Comparison of ENCODE assay signal across 10 cellular contexts in genomic region chr3:129603561-129603942, GRCh38. TPM values are rescaled to one million over a fixed set of nuclear protein-coding genes. Genes with fewer than 3 reads are reported as not detected.
DNase-seq lines count a peak whose midpoint lies in the region; ATAC-seq and TF ChIP-seq lines count a peak whose summit lies in the region.
"Had no signal": no experiment of that assay in that cellular context is flagged by ENCODE, and none has a peak within 500 bp of the region (broad histone marks: within the 10 kb centered on the region; RNA-seq: fewer than 3 reads in every experiment).

No MANE protein-coding gene starts in this region.

- DNase-seq in HAP-1 (ENCODE audit: low spot score in 2 of 2) (no peak), ascending aorta (ENCODE audit: low spot score in 2 of 2) (no peak), DMS79 (lab: John Stamatoyannopoulos, UW) (no peak), NOMO-1 (lab: John Stamatoyannopoulos, UW; ENCODE audit: unreplicated experiment in 2 of 2) (no peak), OCI-LY7 (ENCODE audit: low spot score) (no peak), MG63 (no peak)
- DNase-seq in stimulated activated effector memory CD8-positive, alpha-beta T cell treated with anti-CD3 and anti-CD28 coated beads, Interleukin-12 subunit alpha, Interleukin-12 subunit beta, amount 100 ng/mL, for 72 hours (ENCODE audit: low spot score in 2 of 2), result no peak
- DNase-seq: GDM1, NCI-H526 had no signal

- no peak for ATAC-seq in stimulated activated effector memory CD8-positive, alpha-beta T cell treated with anti-CD3 and anti-CD28 coated beads, Interleukin-12 subunit alpha, Interleukin-12 subunit beta, amount 100 ng/mL, for 72 hours

- CTCF ChIA-PET in OCI-LY7 (lab: Charles Lee; ENCODE audit: unreplicated experiment), result no interaction called here

- H3K9me2 ChIP-seq in OCI-LY7 (ENCODE audit: insufficient read depth, low read length), result no peaks in the 10 kb centered on the region

- BruUV-seq in OCI-LY7 (replicated peaks; lab: Mats Ljungman, UMichigan), result no TSS peak

- H3K9me3 ChIP-seq in HAP-1 (no peaks in the 10 kb centered on the region), ascending aorta (no peaks in the 10 kb centered on the region), iPS-18c (ENCODE audit: control insufficient read depth, insufficient read depth, low read length) (peaks cover 2% of the 10 kb centered on the region), OCI-LY7 (ENCODE audit: low read length) (no peaks in the 10 kb centered on the region), MG63 (no peaks in the 10 kb centered on the region)

- POLR2A ChIA-PET in OCI-LY7 (lab: Charles Lee), result no interaction called here

- H3K4me1 Mint-ChIP-seq in stimulated activated effector memory CD8-positive, alpha-beta T cell treated with anti-CD3 and anti-CD28 coated beads, Interleukin-12 subunit alpha, Interleukin-12 subunit beta, amount 100 ng/mL, for 72 hours, result peaks cover 85% of the 10 kb centered on the region

- H3K4me1 ChIP-seq in HAP-1 (peaks cover 22% of the 10 kb centered on the region), ascending aorta (peaks cover 23 to 59% of the 10 kb centered on the region in 2 donors), OCI-LY7 (ENCODE audit: insufficient read depth, low read length, poor library complexity, severe bottlenecking) (no peaks in the 10 kb centered on the region)

- intact Hi-C loops in ascending aorta (cut with DNase I) (loop anchor here (1.0 kb wide), 1 partner anchor 23 kb away; no protein-coding TSS in a partner anchor), OCI-LY7 (cut with micrococcal nuclease; ENCODE audit: unreplicated experiment) (no loop called here)

- no peak overlapping the region for H3K27ac Mint-ChIP-seq in stimulated activated effector memory CD8-positive, alpha-beta T cell treated with anti-CD3 and anti-CD28 coated beads, Interleukin-12 subunit alpha, Interleukin-12 subunit beta, amount 100 ng/mL, for 72 hours

- H3K27me3 ChIP-seq in HAP-1 (ENCODE audit: low read depth), result no peaks in the 10 kb centered on the region
- no peaks in the 10 kb centered on the region for H3K27me3 ChIP-seq in ascending aorta
- H3K27me3 ChIP-seq in MG63, result no peaks in the 10 kb centered on the region

- H3K4me3 Mint-ChIP-seq in stimulated activated effector memory CD8-positive, alpha-beta T cell treated with anti-CD3 and anti-CD28 coated beads, Interleukin-12 subunit alpha, Interleukin-12 subunit beta, amount 100 ng/mL, for 72 hours, result peak overlapping the region; percentile 92

- H3K36me3 ChIP-seq in HAP-1 (replicated peaks), result no peaks in the 10 kb centered on the region
- no peaks in the 10 kb centered on the region for H3K36me3 ChIP-seq in ascending aorta
- no peaks in the 10 kb centered on the region for H3K36me3 ChIP-seq in OCI-LY7 (ENCODE audit: insufficient read depth, low read length)
- H3K36me3 ChIP-seq in MG63, result no peaks in the 10 kb centered on the region

- peaks cover 7% of the 10 kb centered on the region for H3K36me3 Mint-ChIP-seq in stimulated activated effector memory CD8-positive, alpha-beta T cell treated with anti-CD3 and anti-CD28 coated beads, Interleukin-12 subunit alpha, Interleukin-12 subunit beta, amount 100 ng/mL, for 72 hours

- no peaks in the 10 kb centered on the region for H3K79me2 ChIP-seq in OCI-LY7 (ENCODE audit: insufficient read depth, low read depth, low read length)

- H4K20me1 ChIP-seq in OCI-LY7 (ENCODE audit: insufficient read depth, low read length), result no peaks in the 10 kb centered on the region

- no peak overlapping the region for H3K4me2 ChIP-seq in OCI-LY7 (ENCODE audit: low read length)

- H3K4me3 ChIP-seq in HAP-1 (peak overlapping the region; percentile 44; the same call in 1 of the 2 replicates), ascending aorta (peak overlapping the region; percentile 84 to 90), iPS-18c (ENCODE audit: insufficient read depth, low read depth, low read length) (peak overlapping the region; percentile 21; the same call in 1 of the 2 replicates), OCI-LY7 (ENCODE audit: low read depth, low read length, poor library complexity, severe bottlenecking) (no peak overlapping the region), MG63 (no peak overlapping the region)

- H2AFZ ChIP-seq in OCI-LY7 (ENCODE audit: low read length), result no peak overlapping the region

- H3K9me3 Mint-ChIP-seq in stimulated activated effector memory CD8-positive, alpha-beta T cell treated with anti-CD3 and anti-CD28 coated beads, Interleukin-12 subunit alpha, Interleukin-12 subunit beta, amount 100 ng/mL, for 72 hours, result no peaks in the 10 kb centered on the region

- TF ChIP-seq CTCF in ascending aorta (IDR thresholded peaks at IDR 0.05) (no peak), OCI-LY7 (conservative IDR thresholded peaks at IDR 0.05; ENCODE audit: low read length) (no peak)

- in situ Hi-C loops in HAP-1 (cut with MboI; ENCODE audit: low sequenced_read_pairs), result no loop called here

- H3K27ac ChIP-seq in ascending aorta (peak overlapping the region; percentile 85 to 93), OCI-LY7 (ENCODE audit: low read depth, low read length, poor library complexity, severe bottlenecking) (no peak overlapping the region)

RNA-seq across cellular contexts. Expression of gene PLXND1, which starts 2.9 kb away (rescaled TPM):
- total RNA-seq in ascending aorta, result 407 TPM
- total RNA-seq in OCI-LY7 (2014; rRNA removed; shearing (Covaris generic)), result 6.0 and 6.8 TPM in 2 replicates
- total RNA-seq in OCI-LY7 (2022), result 4.7 and 5.3 TPM in 2 replicates
- total RNA-seq in MG63 (2014; rRNA removed; shearing (Covaris generic); ENCODE audit: low replicate concordance), result 5.8 and 21.9 TPM in 2 replicates

Comparison
In these comparisons a context has a peak if more than half of its experiments do, and no peak if none do; other contexts are left out.
1. H3K4me3 ChIP-seq: peak in HAP-1 (single experiment), ascending aorta (2 of 2) and iPS-18c (single experiment); none in OCI-LY7 (single experiment) and MG63 (single experiment).
2. RNA of gene PLXND1, which starts 2.9 kb away (total RNA-seq): 407 TPM in ascending aorta (single experiment); 5.8 to 21.9 TPM in MG63 and 4.7 to 6.8 TPM in OCI-LY7; every median in the first group is over 10 times any median in the second.